ENCODE assay signal across 1 cellular context in the genomic region with DNA sequence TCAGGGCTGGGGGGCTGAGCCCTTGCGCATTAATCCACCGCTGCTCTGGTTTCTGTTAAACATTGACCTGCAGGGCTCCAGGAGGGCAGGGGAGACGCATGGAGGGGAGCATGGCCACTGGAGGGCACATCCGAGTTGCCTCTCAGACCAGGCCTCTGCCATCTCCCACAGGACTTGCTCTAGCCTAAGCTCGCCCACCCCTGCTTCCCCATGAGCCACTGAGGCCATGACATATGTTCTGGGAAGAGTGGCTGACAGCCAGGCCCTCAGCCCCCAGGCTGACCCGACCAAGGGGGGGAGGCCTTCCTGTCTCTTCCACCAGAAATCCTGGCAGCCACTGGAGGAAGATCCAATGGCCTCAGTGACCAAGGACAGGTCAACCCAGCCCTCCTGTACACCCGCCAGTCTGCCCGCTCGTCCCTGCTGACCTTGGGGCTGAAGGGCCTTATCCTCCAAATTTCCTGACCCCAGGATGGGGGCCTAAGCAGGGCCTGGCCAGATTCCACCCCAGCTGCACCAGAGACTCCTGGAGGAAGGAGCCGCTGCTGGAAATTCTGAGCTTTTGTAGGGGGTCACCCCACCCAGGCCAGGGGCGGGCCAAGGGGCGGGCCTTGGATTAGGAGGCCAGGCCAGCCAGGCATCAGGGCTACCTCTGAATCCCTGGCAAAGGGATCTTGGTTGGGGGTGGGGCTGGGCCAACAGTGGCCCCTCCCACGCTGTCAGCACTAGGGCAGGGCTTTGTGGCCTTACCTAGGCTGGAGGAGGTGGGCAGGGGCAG.
TF ChIP-seq lines count a peak whose summit lies in the region.

HYAL1 (minus strand) TSS at position 537 of the 778 bp plus-strand sequence. CDS start 618 bp downstream, outside the sequence.

TF ChIP-seq in K562, 482 proteins besides CTCF, POLR2A, EP300 and RAD21 (continued from another document and continues in another):
- TF ChIP-seq ZNF407 (IDR thresholded peaks at IDR 0.05; ENCODE audit: low read depth), result no peak
- TF ChIP-seq SLC30A9 (CRISPR knock-in tag; IDR thresholded peaks at IDR 0.05), result no peak
- no peak for TF ChIP-seq ZBTB9 (CRISPR knock-in tag; IDR thresholded peaks at IDR 0.05)
- TF ChIP-seq ZNF586 (CRISPR knock-in tag; conservative IDR thresholded peaks at IDR 0.05), result no peak
- no peak for TF ChIP-seq TAL1 (IDR thresholded peaks at IDR 0.05)
- no peak for TF ChIP-seq POLR2H (tag; IDR thresholded peaks at IDR 0.05; ENCODE audit: low read depth)
- TF ChIP-seq CHCHD3 (CRISPR knock-in tag; IDR thresholded peaks at IDR 0.05), result no peak
- TF ChIP-seq FOXA3 (CRISPR knock-in tag; conservative IDR thresholded peaks at IDR 0.05 in 1 of 2, IDR thresholded peaks at IDR 0.05 in 1 of 2), result no peak
- no peak for TF ChIP-seq HNRNPL (IDR thresholded peaks at IDR 0.05; ENCODE audit: low read depth, low read length)
- no peak for TF ChIP-seq STAT5A (IDR thresholded peaks at IDR 0.05; ENCODE audit: borderline replicate concordance, low read length)
- TF ChIP-seq MAFG (tag; conservative IDR thresholded peaks at IDR 0.05), result no peak
- TF ChIP-seq, protein P1, sequence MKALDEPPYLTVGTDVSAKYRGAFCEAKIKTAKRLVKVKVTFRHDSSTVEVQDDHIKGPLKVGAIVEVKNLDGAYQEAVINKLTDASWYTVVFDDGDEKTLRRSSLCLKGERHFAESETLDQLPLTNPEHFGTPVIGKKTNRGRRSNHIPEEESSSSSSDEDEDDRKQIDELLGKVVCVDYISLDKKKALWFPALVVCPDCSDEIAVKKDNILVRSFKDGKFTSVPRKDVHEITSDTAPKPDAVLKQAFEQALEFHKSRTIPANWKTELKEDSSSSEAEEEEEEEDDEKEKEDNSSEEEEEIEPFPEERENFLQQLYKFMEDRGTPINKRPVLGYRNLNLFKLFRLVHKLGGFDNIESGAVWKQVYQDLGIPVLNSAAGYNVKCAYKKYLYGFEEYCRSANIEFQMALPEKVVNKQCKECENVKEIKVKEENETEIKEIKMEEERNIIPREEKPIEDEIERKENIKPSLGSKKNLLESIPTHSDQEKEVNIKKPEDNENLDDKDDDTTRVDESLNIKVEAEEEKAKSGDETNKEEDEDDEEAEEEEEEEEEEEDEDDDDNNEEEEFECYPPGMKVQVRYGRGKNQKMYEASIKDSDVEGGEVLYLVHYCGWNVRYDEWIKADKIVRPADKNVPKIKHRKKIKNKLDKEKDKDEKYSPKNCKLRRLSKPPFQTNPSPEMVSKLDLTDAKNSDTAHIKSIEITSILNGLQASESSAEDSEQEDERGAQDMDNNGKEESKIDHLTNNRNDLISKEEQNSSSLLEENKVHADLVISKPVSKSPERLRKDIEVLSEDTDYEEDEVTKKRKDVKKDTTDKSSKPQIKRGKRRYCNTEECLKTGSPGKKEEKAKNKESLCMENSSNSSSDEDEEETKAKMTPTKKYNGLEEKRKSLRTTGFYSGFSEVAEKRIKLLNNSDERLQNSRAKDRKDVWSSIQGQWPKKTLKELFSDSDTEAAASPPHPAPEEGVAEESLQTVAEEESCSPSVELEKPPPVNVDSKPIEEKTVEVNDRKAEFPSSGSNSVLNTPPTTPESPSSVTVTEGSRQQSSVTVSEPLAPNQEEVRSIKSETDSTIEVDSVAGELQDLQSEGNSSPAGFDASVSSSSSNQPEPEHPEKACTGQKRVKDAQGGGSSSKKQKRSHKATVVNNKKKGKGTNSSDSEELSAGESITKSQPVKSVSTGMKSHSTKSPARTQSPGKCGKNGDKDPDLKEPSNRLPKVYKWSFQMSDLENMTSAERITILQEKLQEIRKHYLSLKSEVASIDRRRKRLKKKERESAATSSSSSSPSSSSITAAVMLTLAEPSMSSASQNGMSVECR (CRISPR knock-in tag; IDR thresholded peaks at IDR 0.05), result no peak
- TF ChIP-seq IRF2 (CRISPR knock-in tag; IDR thresholded peaks at IDR 0.05), result no peak
- TF ChIP-seq HDAC1 (IDR thresholded peaks at IDR 0.05), result no peak
- no peak for TF ChIP-seq THRAP3 (IDR thresholded peaks at IDR 0.05; ENCODE audit: borderline replicate concordance)
- TF ChIP-seq, protein P2, sequence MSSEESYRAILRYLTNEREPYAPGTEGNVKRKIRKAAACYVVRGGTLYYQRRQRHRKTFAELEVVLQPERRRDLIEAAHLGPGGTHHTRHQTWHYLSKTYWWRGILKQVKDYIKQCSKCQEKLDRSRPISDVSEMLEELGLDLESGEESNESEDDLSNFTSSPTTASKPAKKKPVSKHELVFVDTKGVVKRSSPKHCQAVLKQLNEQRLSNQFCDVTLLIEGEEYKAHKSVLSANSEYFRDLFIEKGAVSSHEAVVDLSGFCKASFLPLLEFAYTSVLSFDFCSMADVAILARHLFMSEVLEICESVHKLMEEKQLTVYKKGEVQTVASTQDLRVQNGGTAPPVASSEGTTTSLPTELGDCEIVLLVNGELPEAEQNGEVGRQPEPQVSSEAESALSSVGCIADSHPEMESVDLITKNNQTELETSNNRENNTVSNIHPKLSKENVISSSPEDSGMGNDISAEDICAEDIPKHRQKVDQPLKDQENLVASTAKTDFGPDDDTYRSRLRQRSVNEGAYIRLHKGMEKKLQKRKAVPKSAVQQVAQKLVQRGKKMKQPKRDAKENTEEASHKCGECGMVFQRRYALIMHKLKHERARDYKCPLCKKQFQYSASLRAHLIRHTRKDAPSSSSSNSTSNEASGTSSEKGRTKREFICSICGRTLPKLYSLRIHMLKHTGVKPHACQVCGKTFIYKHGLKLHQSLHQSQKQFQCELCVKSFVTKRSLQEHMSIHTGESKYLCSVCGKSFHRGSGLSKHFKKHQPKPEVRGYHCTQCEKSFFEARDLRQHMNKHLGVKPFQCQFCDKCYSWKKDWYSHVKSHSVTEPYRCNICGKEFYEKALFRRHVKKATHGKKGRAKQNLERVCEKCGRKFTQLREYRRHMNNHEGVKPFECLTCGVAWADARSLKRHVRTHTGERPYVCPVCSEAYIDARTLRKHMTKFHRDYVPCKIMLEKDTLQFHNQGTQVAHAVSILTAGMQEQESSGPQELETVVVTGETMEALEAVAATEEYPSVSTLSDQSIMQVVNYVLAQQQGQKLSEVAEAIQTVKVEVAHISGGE (CRISPR knock-in tag; IDR thresholded peaks at IDR 0.05), result no peak
- no peak for TF ChIP-seq ATF7 (IDR thresholded peaks at IDR 0.05)
- TF ChIP-seq MED1 (CRISPR knock-in tag; IDR thresholded peaks at IDR 0.05; ENCODE audit: borderline replicate concordance), result no peak
- TF ChIP-seq ZNF280A (IDR thresholded peaks at IDR 0.05; ENCODE audit: low read depth, partially characterized antibody), result no peak
- TF ChIP-seq KDM2B (CRISPR knock-in tag; IDR thresholded peaks at IDR 0.05), result no peak
- TF ChIP-seq YBX1 (IDR thresholded peaks at IDR 0.05), result no peak
- TF ChIP-seq RBM17 (IDR thresholded peaks at IDR 0.05; ENCODE audit: borderline replicate concordance, low read depth, low read length), result no peak
- TF ChIP-seq CBX5 (IDR thresholded peaks at IDR 0.05; ENCODE audit: borderline replicate concordance, low read depth), result no peak
- TF ChIP-seq ESRRA (IDR thresholded peaks at IDR 0.05; ENCODE audit: borderline replicate concordance, low read depth), result peak; percentile 85
- TF ChIP-seq, protein P3, sequence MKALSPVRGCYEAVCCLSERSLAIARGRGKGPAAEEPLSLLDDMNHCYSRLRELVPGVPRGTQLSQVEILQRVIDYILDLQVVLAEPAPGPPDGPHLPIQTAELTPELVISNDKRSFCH (CRISPR knock-in tag; IDR thresholded peaks at IDR 0.05), result no peak
- TF ChIP-seq, protein P3 (tag; IDR thresholded peaks at IDR 0.05), result no peak
- no peak for TF ChIP-seq KAT7 (CRISPR knock-in tag; IDR thresholded peaks at IDR 0.05; ENCODE audit: borderline replicate concordance)
- TF ChIP-seq DLX4 (CRISPR knock-in tag; IDR thresholded peaks at IDR 0.05), result no peak
- no peak for TF ChIP-seq PHB2 (IDR thresholded peaks at IDR 0.05; ENCODE audit: low read depth)
- no peak for TF ChIP-seq NKRF (IDR thresholded peaks at IDR 0.05; ENCODE audit: borderline replicate concordance)
- no peak for TF ChIP-seq FOXK2 (conservative IDR thresholded peaks at IDR 0.05 in 1 of 2, IDR thresholded peaks at IDR 0.05 in 1 of 2; ENCODE audit: low read depth in 2 of 2)
- TF ChIP-seq ZNF282 (CRISPR knock-in tag; IDR thresholded peaks at IDR 0.05), result no peak
- TF ChIP-seq ESRRB (CRISPR knock-in tag; IDR thresholded peaks at IDR 0.05; ENCODE audit: borderline replicate concordance), result no peak
